In the genomic region with DNA sequence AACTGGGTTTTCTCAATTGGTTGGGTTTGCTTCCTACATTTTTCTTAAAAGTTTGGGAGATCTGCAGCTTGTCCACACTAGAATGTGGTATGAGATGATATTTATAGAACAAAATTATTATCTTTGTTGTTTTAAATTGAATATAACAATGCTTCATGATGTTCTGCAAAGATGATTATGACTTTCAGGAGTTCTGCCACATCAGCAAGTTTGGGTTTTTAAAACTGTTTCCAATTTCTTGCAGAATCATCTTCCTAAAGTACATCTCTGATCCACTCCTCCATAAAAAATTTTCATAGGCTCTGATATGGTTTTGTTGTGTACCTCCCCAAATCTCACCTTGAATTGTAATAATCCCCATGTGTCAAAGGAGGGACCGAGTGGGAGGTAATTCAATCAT, we compare ENCODE assay signal across 20 cellular contexts.
DNase-seq lines count a peak whose midpoint lies in the region; ATAC-seq, FAIRE-seq and TF ChIP-seq lines count a peak whose summit lies in the region.
"Had no signal": no experiment of that assay in that cellular context is flagged by ENCODE, and none has a peak within 500 bp of the region (broad histone marks: within the 10 kb centered on the region; RNA-seq: fewer than 3 reads in every experiment).

No MANE protein-coding gene starts in this region.

- POLR2A ChIA-PET in HepG2 (lab: Yijun Ruan, JAX), result no interaction called here
- POLR2A ChIA-PET in K562 (lab: Yijun Ruan, JAX), result no interaction called here

- H3K4me3 ChIP-seq in HepG2 (replicated peaks in 1 of 3; ENCODE audit: insufficient read depth in 1 of 3, low read depth in 2 of 3, low read length in 3 of 3) (no peak overlapping the region), right lobe of liver (no peak overlapping the region), K562 (no peak overlapping the region)
- H3K4me3 ChIP-seq: BLaER1 treated with 17β-estradiol and CSF1 and Interleukin-3, amounts not matched to agents 10 nM and 100 nM had no signal

- H3K9me1 ChIP-seq in K562 (ENCODE audit: control insufficient read depth, insufficient read depth, low read length), result no peaks in the 10 kb centered on the region

- H3K36me3 ChIP-seq in HepG2 (replicated peaks in 1 of 2; ENCODE audit: control insufficient read depth in 1 of 2, insufficient read depth in 2 of 2, low read length in 2 of 2), result no peaks in the 10 kb centered on the region
- no peaks in the 10 kb centered on the region for H3K36me3 ChIP-seq in right lobe of liver
- no peaks in the 10 kb centered on the region for H3K36me3 ChIP-seq in K562 (ENCODE audit: control insufficient read depth, insufficient read depth, low read length)
- H3K36me3 ChIP-seq: BLaER1 treated with 17β-estradiol and CSF1 and Interleukin-3, amounts not matched to agents 10 nM and 100 nM had no signal

- H3K4me2 ChIP-seq in HepG2 (ENCODE audit: low read depth, low read length) (no peak overlapping the region), K562 (ENCODE audit: insufficient read depth, low read length) (no peak overlapping the region)
- H3K4me2 ChIP-seq: BLaER1 treated with 17β-estradiol and CSF1 and Interleukin-3, amounts not matched to agents 10 nM and 100 nM had no signal

- TF ChIP-seq RAD21 in HepG2 (CRISPR knock-in tag; IDR thresholded peaks at IDR 0.05) (no peak), K562 (CRISPR knock-in tag; conservative IDR thresholded peaks at IDR 0.05 in 1 of 2, IDR thresholded peaks at IDR 0.05 in 1 of 2) (no peak)

- H3K27ac ChIP-seq in HepG2 (ENCODE audit: extremely low read length, insufficient read depth, low read length) (no peak overlapping the region), right lobe of liver (no peak overlapping the region), K562 (ENCODE audit: extremely low read depth, low read depth, low read length) (no peak overlapping the region)
- H3K27ac ChIP-seq: BLaER1 treated with 17β-estradiol and CSF1 and Interleukin-3, amounts not matched to agents 10 nM and 100 nM; C4-2B had no signal

- no peak overlapping the region for H3K9ac ChIP-seq in HepG2 (ENCODE audit: insufficient read depth, low read depth, low read length)
- no peak overlapping the region for H3K9ac ChIP-seq in K562 (ENCODE audit: insufficient read depth in 1 of 2, low read depth in 2 of 2, low read length in 2 of 2)
- H3K9ac ChIP-seq: BLaER1 treated with 17β-estradiol and CSF1 and Interleukin-3, amounts not matched to agents 10 nM and 100 nM had no signal

- no peak for FAIRE-seq in HepG2 (lab: Jason Lieb, UNC)
- FAIRE-seq in GM18507 (lab: Jason Lieb, UNC), result peak; percentile 21
- no peak for FAIRE-seq in K562 (lab: Jason Lieb, UNC)
- FAIRE-seq: A204.1, D721Med, G401.6, GM12891 had no signal

- no peak for TF ChIP-seq POLR2A in HepG2 (IDR thresholded peaks at IDR 0.05; ENCODE audit: insufficient read depth in 1 of 2, low read depth in 2 of 2, low read length in 2 of 2)
- TF ChIP-seq POLR2A in right lobe of liver (IDR thresholded peaks at IDR 0.05), result no peak
- TF ChIP-seq POLR2A in K562 (conservative IDR thresholded peaks at IDR 0.05), result no peak

- H3K4me1 ChIP-seq in HepG2 (ENCODE audit: insufficient read depth, low read length), result no peaks in the 10 kb centered on the region
- H3K4me1 ChIP-seq in right lobe of liver, result no peaks in the 10 kb centered on the region
- H3K4me1 ChIP-seq in K562 (replicated peaks in 1 of 2; ENCODE audit: control insufficient read depth in 2 of 2, insufficient read depth in 2 of 2, low read length in 2 of 2), result no peaks in the 10 kb centered on the region
- H3K4me1 ChIP-seq: Caco-2 had no signal

- DNase-seq in HepG2 (ENCODE audit: low spot score), result no peak
- DNase-seq in right lobe of liver, result no peak
- no peak for DNase-seq in GM18507 (ENCODE audit: extremely low spot score, insufficient read length, low read depth)
- no peak for DNase-seq in K562 (ENCODE audit: extremely low read depth in 1 of 4, low spot score in 3 of 4)
- no peak for DNase-seq in NCI-H2029 treated with DMSO at 0.1 percent for 48 hours (lab: John Stamatoyannopoulos, UW)
- DNase-seq in SW480 (ENCODE audit: low spot score), result no peak
- DNase-seq: 8988T; AML-193; Caco-2; Calu3; CD4-positive, alpha-beta T cell; CD8-positive, alpha-beta T cell; DMS79 treated with DMSO at 0.1 percent for 48 hours; GF-D8 had no signal

- H4K20me1 ChIP-seq in HepG2 (ENCODE audit: insufficient read depth, low read length) (no peaks in the 10 kb centered on the region), K562 (replicated peaks; ENCODE audit: control insufficient read depth, insufficient read depth, low read length) (no peaks in the 10 kb centered on the region)
- H4K20me1 ChIP-seq: BLaER1 treated with 17β-estradiol and CSF1 and Interleukin-3, amounts not matched to agents 10 nM and 100 nM had no signal

- no peak for TF ChIP-seq CTCF in HepG2 (CRISPR knock-in tag; IDR thresholded peaks at IDR 0.05)
- TF ChIP-seq CTCF in right lobe of liver (IDR thresholded peaks at IDR 0.05), result no peak
- TF ChIP-seq CTCF in K562 (IDR thresholded peaks at IDR 0.05 in 2 of 3, conservative IDR thresholded peaks at IDR 0.05 in 1 of 3; ENCODE audit: insufficient read depth in 2 of 3, low read depth in 1 of 3, low read length in 3 of 3), result no peak

- no peaks in the 10 kb centered on the region for H3K27me3 ChIP-seq in HepG2 (ENCODE audit: control insufficient read depth in 1 of 2, insufficient read depth in 2 of 2, low read length in 2 of 2)
- H3K27me3 ChIP-seq in right lobe of liver, result no peaks in the 10 kb centered on the region
- no peaks in the 10 kb centered on the region for H3K27me3 ChIP-seq in K562 (ENCODE audit: control insufficient read depth in 2 of 2, insufficient read depth in 2 of 2, low read length in 2 of 2)
- H3K27me3 ChIP-seq: BLaER1 treated with 17β-estradiol and CSF1 and Interleukin-3, amounts not matched to agents 10 nM and 100 nM had no signal

- intact Hi-C loops in HepG2 (cut with micrococcal nuclease; ENCODE audit: unreplicated experiment), result no loop called here
- intact Hi-C loops in right lobe of liver (cut with DNase I), result no loop called here
- intact Hi-C loops in K562 (cut with micrococcal nuclease), result no loop called here

- H2AFZ ChIP-seq in HepG2 (ENCODE audit: low read length), result no peak overlapping the region
- H2AFZ ChIP-seq in K562 (ENCODE audit: low read depth, low read length), result no peak overlapping the region

- WGBS in HepG2 (ENCODE audit: low lambda C conversion rate), result 0% methylated on average over 1 of the region's 1 CpG
- WGBS in right lobe of liver (ENCODE audit: insufficient coverage, low coverage, low lambda C conversion rate, missing lambda C conversion rate), result 78% methylated on average over 1 of the region's 1 CpG
- 0% methylated on average over 1 of the region's 1 CpG for WGBS in K562 (ENCODE audit: insufficient coverage, low coverage, missing lambda C conversion rate)

- CTCF ChIA-PET in HepG2 (lab: Yijun Ruan, JAX; ENCODE audit: low intra/inter-chr PET ratio, low total read pairs) (no interaction called here), K562 (lab: Yijun Ruan, JAX; ENCODE audit: low intra/inter-chr PET ratio) (no interaction called here)

- TF ChIP-seq EP300 in HepG2 (IDR thresholded peaks at IDR 0.05; ENCODE audit: low read depth in 2 of 2, low read length in 2 of 2) (no peak), HepG2 (CRISPR knock-in tag; IDR thresholded peaks at IDR 0.05; ENCODE audit: borderline replicate concordance) (no peak), K562 (IDR thresholded peaks at IDR 0.05; ENCODE audit: low read length) (no peak)

- no peaks in the 10 kb centered on the region for H3K9me3 ChIP-seq in HepG2 (ENCODE audit: low read length)
- H3K9me3 ChIP-seq in right lobe of liver, result no peaks in the 10 kb centered on the region
- H3K9me3 ChIP-seq in K562 (replicated peaks; ENCODE audit: control insufficient read depth, insufficient read depth, low read depth, low read length), result no peaks in the 10 kb centered on the region
- H3K9me3 ChIP-seq: Caco-2 had no signal

- in situ Hi-C loops in HepG2 (cut with HindIII; ENCODE audit: extremely low pct_ligation_motif_present, low pct_unique_long_range_greater_than_20kb) (no loop called here), K562 (cut with MboI) (no loop called here)

- no TSS peak for BruUV-seq in HepG2 (replicated peaks; lab: Mats Ljungman, UMichigan)
- no TSS peak for BruUV-seq in K562 (replicated peaks; lab: Mats Ljungman, UMichigan)

- ATAC-seq in HepG2 (no peak), right lobe of liver (no peak), K562 (no peak)
- ATAC-seq: CD8-positive, alpha-beta T cell had no signal

- H3K79me2 ChIP-seq in HepG2 (ENCODE audit: insufficient read depth, low read length), result no peaks in the 10 kb centered on the region
- no peaks in the 10 kb centered on the region for H3K79me2 ChIP-seq in K562 (ENCODE audit: control insufficient read depth, insufficient read depth, low read length)

TF ChIP-seq in HepG2, 621 proteins besides CTCF, POLR2A, EP300 and RAD21 (continues in another document):
- no peak for TF ChIP-seq PBX3 (CRISPR knock-in tag; IDR thresholded peaks at IDR 0.05; ENCODE audit: borderline replicate concordance)
- peak; percentile 68 to 86; a peak in 3 of 4 replicates for TF ChIP-seq MAFK (conservative IDR thresholded peaks at IDR 0.05 in 1 of 2, IDR thresholded peaks at IDR 0.05 in 1 of 2; ENCODE audit: low read length in 2 of 2)
- TF ChIP-seq KLF6 (CRISPR knock-in tag; IDR thresholded peaks at IDR 0.05), result no peak

TF ChIP-seq in K562, 482 proteins besides CTCF, POLR2A, EP300 and RAD21 (continues in another document):
- peak; percentile 70; the same call in 1 of the 2 replicates for TF ChIP-seq ZNF316 (IDR thresholded peaks at IDR 0.05)
- no peak for TF ChIP-seq ZNF586 (CRISPR knock-in tag; conservative IDR thresholded peaks at IDR 0.05)
- peak; percentile 53 for TF ChIP-seq MAFF (IDR thresholded peaks at IDR 0.05; ENCODE audit: low read length)
- no peak for TF ChIP-seq NR4A1 (CRISPR knock-in tag; IDR thresholded peaks at IDR 0.05)
- TF ChIP-seq NR4A1 (tag; IDR thresholded peaks at IDR 0.05), result no peak
- TF ChIP-seq GATAD2A (IDR thresholded peaks at IDR 0.05), result no peak
- no peak for TF ChIP-seq ZNF639 (CRISPR knock-in tag; conservative IDR thresholded peaks at IDR 0.05 in 1 of 2, IDR thresholded peaks at IDR 0.05 in 1 of 2)
- TF ChIP-seq GTF2A2 (tag; IDR thresholded peaks at IDR 0.05), result no peak
- TF ChIP-seq MAFG (tag; conservative IDR thresholded peaks at IDR 0.05), result peak; percentile 37
- TF ChIP-seq ZNF75A (CRISPR knock-in tag; IDR thresholded peaks at IDR 0.05), result no peak

Comparison
In these comparisons a context has a peak if more than half of its experiments do, and no peak if none do; other contexts are left out.
1. Of the 241 proteins assayed by ChIP-seq in both HepG2 and K562: peak only in HepG2: none; only in K562: MAFG; in both: MAFF and MAFK; in neither: 238.